In genomic region chr3:128725932-128726690, GRCh38 we compare ENCODE assay signal across 1 cellular context.
TF ChIP-seq lines count a peak whose summit lies in the region.

Gene RAB7A (plus strand): TSS chr3:128726183. CDS start chr3:128795368, 69,185 bp downstream.

TF ChIP-seq in K562, 482 proteins besides CTCF, POLR2A, EP300 and RAD21 (continued from another document and continues in another):
- TF ChIP-seq, protein P1, sequence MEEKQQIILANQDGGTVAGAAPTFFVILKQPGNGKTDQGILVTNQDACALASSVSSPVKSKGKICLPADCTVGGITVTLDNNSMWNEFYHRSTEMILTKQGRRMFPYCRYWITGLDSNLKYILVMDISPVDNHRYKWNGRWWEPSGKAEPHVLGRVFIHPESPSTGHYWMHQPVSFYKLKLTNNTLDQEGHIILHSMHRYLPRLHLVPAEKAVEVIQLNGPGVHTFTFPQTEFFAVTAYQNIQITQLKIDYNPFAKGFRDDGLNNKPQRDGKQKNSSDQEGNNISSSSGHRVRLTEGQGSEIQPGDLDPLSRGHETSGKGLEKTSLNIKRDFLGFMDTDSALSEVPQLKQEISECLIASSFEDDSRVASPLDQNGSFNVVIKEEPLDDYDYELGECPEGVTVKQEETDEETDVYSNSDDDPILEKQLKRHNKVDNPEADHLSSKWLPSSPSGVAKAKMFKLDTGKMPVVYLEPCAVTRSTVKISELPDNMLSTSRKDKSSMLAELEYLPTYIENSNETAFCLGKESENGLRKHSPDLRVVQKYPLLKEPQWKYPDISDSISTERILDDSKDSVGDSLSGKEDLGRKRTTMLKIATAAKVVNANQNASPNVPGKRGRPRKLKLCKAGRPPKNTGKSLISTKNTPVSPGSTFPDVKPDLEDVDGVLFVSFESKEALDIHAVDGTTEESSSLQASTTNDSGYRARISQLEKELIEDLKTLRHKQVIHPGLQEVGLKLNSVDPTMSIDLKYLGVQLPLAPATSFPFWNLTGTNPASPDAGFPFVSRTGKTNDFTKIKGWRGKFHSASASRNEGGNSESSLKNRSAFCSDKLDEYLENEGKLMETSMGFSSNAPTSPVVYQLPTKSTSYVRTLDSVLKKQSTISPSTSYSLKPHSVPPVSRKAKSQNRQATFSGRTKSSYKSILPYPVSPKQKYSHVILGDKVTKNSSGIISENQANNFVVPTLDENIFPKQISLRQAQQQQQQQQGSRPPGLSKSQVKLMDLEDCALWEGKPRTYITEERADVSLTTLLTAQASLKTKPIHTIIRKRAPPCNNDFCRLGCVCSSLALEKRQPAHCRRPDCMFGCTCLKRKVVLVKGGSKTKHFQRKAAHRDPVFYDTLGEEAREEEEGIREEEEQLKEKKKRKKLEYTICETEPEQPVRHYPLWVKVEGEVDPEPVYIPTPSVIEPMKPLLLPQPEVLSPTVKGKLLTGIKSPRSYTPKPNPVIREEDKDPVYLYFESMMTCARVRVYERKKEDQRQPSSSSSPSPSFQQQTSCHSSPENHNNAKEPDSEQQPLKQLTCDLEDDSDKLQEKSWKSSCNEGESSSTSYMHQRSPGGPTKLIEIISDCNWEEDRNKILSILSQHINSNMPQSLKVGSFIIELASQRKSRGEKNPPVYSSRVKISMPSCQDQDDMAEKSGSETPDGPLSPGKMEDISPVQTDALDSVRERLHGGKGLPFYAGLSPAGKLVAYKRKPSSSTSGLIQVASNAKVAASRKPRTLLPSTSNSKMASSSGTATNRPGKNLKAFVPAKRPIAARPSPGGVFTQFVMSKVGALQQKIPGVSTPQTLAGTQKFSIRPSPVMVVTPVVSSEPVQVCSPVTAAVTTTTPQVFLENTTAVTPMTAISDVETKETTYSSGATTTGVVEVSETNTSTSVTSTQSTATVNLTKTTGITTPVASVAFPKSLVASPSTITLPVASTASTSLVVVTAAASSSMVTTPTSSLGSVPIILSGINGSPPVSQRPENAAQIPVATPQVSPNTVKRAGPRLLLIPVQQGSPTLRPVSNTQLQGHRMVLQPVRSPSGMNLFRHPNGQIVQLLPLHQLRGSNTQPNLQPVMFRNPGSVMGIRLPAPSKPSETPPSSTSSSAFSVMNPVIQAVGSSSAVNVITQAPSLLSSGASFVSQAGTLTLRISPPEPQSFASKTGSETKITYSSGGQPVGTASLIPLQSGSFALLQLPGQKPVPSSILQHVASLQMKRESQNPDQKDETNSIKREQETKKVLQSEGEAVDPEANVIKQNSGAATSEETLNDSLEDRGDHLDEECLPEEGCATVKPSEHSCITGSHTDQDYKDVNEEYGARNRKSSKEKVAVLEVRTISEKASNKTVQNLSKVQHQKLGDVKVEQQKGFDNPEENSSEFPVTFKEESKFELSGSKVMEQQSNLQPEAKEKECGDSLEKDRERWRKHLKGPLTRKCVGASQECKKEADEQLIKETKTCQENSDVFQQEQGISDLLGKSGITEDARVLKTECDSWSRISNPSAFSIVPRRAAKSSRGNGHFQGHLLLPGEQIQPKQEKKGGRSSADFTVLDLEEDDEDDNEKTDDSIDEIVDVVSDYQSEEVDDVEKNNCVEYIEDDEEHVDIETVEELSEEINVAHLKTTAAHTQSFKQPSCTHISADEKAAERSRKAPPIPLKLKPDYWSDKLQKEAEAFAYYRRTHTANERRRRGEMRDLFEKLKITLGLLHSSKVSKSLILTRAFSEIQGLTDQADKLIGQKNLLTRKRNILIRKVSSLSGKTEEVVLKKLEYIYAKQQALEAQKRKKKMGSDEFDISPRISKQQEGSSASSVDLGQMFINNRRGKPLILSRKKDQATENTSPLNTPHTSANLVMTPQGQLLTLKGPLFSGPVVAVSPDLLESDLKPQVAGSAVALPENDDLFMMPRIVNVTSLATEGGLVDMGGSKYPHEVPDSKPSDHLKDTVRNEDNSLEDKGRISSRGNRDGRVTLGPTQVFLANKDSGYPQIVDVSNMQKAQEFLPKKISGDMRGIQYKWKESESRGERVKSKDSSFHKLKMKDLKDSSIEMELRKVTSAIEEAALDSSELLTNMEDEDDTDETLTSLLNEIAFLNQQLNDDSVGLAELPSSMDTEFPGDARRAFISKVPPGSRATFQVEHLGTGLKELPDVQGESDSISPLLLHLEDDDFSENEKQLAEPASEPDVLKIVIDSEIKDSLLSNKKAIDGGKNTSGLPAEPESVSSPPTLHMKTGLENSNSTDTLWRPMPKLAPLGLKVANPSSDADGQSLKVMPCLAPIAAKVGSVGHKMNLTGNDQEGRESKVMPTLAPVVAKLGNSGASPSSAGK (IDR thresholded peaks at IDR 0.05): peak; percentile 93
- TF ChIP-seq ZNF197 (CRISPR knock-in tag; IDR thresholded peaks at IDR 0.05; ENCODE audit: low read depth): peak; percentile 93
- TF ChIP-seq GATAD2B (IDR thresholded peaks at IDR 0.05; ENCODE audit: borderline replicate concordance): peak; percentile 55; the same call in 1 of the 2 replicates
- peak; percentile 91 for TF ChIP-seq USF1 (CRISPR knock-in tag; IDR thresholded peaks at IDR 0.05)
- TF ChIP-seq, protein P2, sequence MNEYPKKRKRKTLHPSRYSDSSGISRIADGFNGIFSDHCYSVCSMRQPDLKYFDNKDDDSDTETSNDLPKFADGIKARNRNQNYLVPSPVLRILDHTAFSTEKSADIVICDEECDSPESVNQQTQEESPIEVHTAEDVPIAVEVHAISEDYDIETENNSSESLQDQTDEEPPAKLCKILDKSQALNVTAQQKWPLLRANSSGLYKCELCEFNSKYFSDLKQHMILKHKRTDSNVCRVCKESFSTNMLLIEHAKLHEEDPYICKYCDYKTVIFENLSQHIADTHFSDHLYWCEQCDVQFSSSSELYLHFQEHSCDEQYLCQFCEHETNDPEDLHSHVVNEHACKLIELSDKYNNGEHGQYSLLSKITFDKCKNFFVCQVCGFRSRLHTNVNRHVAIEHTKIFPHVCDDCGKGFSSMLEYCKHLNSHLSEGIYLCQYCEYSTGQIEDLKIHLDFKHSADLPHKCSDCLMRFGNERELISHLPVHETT (CRISPR knock-in tag; conservative IDR thresholded peaks at IDR 0.05 in 1 of 2, IDR thresholded peaks at IDR 0.05 in 1 of 2): peak in 1 of 2 experiments; percentile 92; a peak in 2 of 4 replicates
- TF ChIP-seq BACH1 (tag; IDR thresholded peaks at IDR 0.05): peak; percentile 61; the same call in 1 of the 2 replicates
- TF ChIP-seq ETV5 (CRISPR knock-in tag; IDR thresholded peaks at IDR 0.05; ENCODE audit: low read depth): peak; percentile 82
- no peak for TF ChIP-seq NBN (IDR thresholded peaks at IDR 0.05; ENCODE audit: low read depth)
- TF ChIP-seq, protein P3, sequence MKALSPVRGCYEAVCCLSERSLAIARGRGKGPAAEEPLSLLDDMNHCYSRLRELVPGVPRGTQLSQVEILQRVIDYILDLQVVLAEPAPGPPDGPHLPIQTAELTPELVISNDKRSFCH (CRISPR knock-in tag; IDR thresholded peaks at IDR 0.05): no peak
- TF ChIP-seq, protein P3 (tag; IDR thresholded peaks at IDR 0.05): peak; percentile 71
- no peak for TF ChIP-seq RFX5 (IDR thresholded peaks at IDR 0.05; ENCODE audit: low read depth, low read length)
- TF ChIP-seq CHCHD3 (CRISPR knock-in tag; IDR thresholded peaks at IDR 0.05): no peak
- TF ChIP-seq SUPT5H (IDR thresholded peaks at IDR 0.05): peak; percentile 75
- TF ChIP-seq NFE2 (IDR thresholded peaks at IDR 0.05; ENCODE audit: low read depth): 0 out of 2 replicates have a peak, but pooled peaks have one; percentile 10
- TF ChIP-seq NR2C2 (CRISPR knock-in tag; IDR thresholded peaks at IDR 0.05): 0 out of 2 replicates have a peak, but pooled peaks have one; percentile 53
- peak; percentile 96 for TF ChIP-seq NR2C2 (tag; IDR thresholded peaks at IDR 0.05)
- TF ChIP-seq ZNF311 (CRISPR knock-in tag; IDR thresholded peaks at IDR 0.05): 0 out of 2 replicates have a peak, but pooled peaks have one; percentile 55
- TF ChIP-seq MYC (IDR thresholded peaks at IDR 0.05; ENCODE audit: low read depth, low read length): peak; percentile 90
- TF ChIP-seq MYC (CRISPR knock-in tag; IDR thresholded peaks at IDR 0.05; ENCODE audit: borderline replicate concordance, low read depth): no peak
- no peak for TF ChIP-seq ZNF518B (CRISPR knock-in tag; IDR thresholded peaks at IDR 0.05)
- TF ChIP-seq ZNF696 (CRISPR knock-in tag; conservative IDR thresholded peaks at IDR 0.05): no peak
- TF ChIP-seq NCOA2 (IDR thresholded peaks at IDR 0.05; ENCODE audit: partially characterized antibody in 2 of 2): no peak
- TF ChIP-seq, protein P4, sequence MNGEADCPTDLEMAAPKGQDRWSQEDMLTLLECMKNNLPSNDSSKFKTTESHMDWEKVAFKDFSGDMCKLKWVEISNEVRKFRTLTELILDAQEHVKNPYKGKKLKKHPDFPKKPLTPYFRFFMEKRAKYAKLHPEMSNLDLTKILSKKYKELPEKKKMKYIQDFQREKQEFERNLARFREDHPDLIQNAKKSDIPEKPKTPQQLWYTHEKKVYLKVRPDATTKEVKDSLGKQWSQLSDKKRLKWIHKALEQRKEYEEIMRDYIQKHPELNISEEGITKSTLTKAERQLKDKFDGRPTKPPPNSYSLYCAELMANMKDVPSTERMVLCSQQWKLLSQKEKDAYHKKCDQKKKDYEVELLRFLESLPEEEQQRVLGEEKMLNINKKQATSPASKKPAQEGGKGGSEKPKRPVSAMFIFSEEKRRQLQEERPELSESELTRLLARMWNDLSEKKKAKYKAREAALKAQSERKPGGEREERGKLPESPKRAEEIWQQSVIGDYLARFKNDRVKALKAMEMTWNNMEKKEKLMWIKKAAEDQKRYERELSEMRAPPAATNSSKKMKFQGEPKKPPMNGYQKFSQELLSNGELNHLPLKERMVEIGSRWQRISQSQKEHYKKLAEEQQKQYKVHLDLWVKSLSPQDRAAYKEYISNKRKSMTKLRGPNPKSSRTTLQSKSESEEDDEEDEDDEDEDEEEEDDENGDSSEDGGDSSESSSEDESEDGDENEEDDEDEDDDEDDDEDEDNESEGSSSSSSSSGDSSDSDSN (IDR thresholded peaks at IDR 0.05; ENCODE audit: borderline replicate concordance in 1 of 2, low read depth in 2 of 2, low read length in 2 of 2): no peak
- TF ChIP-seq, protein P5, sequence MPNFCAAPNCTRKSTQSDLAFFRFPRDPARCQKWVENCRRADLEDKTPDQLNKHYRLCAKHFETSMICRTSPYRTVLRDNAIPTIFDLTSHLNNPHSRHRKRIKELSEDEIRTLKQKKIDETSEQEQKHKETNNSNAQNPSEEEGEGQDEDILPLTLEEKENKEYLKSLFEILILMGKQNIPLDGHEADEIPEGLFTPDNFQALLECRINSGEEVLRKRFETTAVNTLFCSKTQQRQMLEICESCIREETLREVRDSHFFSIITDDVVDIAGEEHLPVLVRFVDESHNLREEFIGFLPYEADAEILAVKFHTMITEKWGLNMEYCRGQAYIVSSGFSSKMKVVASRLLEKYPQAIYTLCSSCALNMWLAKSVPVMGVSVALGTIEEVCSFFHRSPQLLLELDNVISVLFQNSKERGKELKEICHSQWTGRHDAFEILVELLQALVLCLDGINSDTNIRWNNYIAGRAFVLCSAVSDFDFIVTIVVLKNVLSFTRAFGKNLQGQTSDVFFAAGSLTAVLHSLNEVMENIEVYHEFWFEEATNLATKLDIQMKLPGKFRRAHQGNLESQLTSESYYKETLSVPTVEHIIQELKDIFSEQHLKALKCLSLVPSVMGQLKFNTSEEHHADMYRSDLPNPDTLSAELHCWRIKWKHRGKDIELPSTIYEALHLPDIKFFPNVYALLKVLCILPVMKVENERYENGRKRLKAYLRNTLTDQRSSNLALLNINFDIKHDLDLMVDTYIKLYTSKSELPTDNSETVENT (CRISPR knock-in tag; IDR thresholded peaks at IDR 0.05): no peak
- peak; percentile 85 for TF ChIP-seq NR2C1 (IDR thresholded peaks at IDR 0.05)
- TF ChIP-seq NR2C1 (tag; IDR thresholded peaks at IDR 0.05): peak; percentile 84
- peak; percentile 82 to 84 for TF ChIP-seq E2F6 (IDR thresholded peaks at IDR 0.05; ENCODE audit: borderline replicate concordance in 1 of 2, extremely low read depth in 1 of 2, insufficient read depth in 1 of 2, insufficient read length in 1 of 2, low read depth in 1 of 2, low read length in 1 of 2, poor library complexity in 1 of 2, severe bottlenecking in 1 of 2)
- TF ChIP-seq CBX1 (IDR thresholded peaks at IDR 0.05; ENCODE audit: low read depth): no peak
- TF ChIP-seq FOSL1 (tag; conservative IDR thresholded peaks at IDR 0.05): 0 out of 2 replicates have a peak, but pooled peaks have one; percentile 37
- TF ChIP-seq SMAD3 (CRISPR knock-in tag; conservative IDR thresholded peaks at IDR 0.05): peak; percentile 85
- peak; percentile 94 for TF ChIP-seq TOE1 (IDR thresholded peaks at IDR 0.05; ENCODE audit: borderline replicate concordance)
- no peak for TF ChIP-seq TOE1 (CRISPR knock-in tag; IDR thresholded peaks at IDR 0.05; ENCODE audit: borderline replicate concordance, low read depth)
- peak; percentile 59 to 63; a peak in 3 of 4 replicates for TF ChIP-seq MAZ (CRISPR knock-in tag; conservative IDR thresholded peaks at IDR 0.05 in 1 of 2, IDR thresholded peaks at IDR 0.05 in 1 of 2)
